Comparison of ENCODE assay signal across 30 cellular contexts in genomic region chr5:62614355-62614754, GRCh38. TPM values are rescaled to one million over a fixed set of nuclear protein-coding genes. Genes with fewer than 3 reads are reported as not detected.
"Had no signal": no experiment of that assay in that cellular context is flagged by ENCODE, and none has a peak within 500 bp of the region (broad histone marks: within the 10 kb centered on the region; RNA-seq: fewer than 3 reads in every experiment).

No MANE protein-coding gene starts in this region.

- H3K27me3 Mint-ChIP-seq: memory B cell; naive B cell; stimulated activated naive CD8-positive, alpha-beta T cell treated with anti-CD3 and anti-CD28 coated beads, Interleukin-15, amount 100 ng/mL, for 72 hours; type B pancreatic cell had no signal

- H3K36me3 ChIP-seq: neural progenitor cell, prostate gland, right atrium auricular region, thyroid gland had no signal

- DNase-seq: dorsolateral prefrontal cortex; effector CD4-positive, alpha-beta T cell; esophagus squamous epithelium; foreskin melanocyte; glutamatergic neuron; heart right ventricle; hypothalamus; kidney; mucosa of descending colon; naive B cell; nucleus accumbens; stimulated activated CD4-positive, alpha-beta T cell treated with anti-CD3 and anti-CD28 coated beads, Interleukin-12 subunit alpha, Interleukin-12 subunit beta, amount 100 ng/mL, for 4 hours; stimulated activated CD4-positive, alpha-beta T cell treated with anti-CD3 and anti-CD28 coated beads, Interleukin-1b, Interleukin-23, amount 100 ng/mL, for 48 hours; stimulated activated CD4-positive, alpha-beta T cell treated with anti-CD3 and anti-CD28 coated beads, Interleukin-4, amount 100 ng/mL, for 1 hour; stimulated activated CD8-positive, alpha-beta memory T cell treated with anti-CD3 and anti-CD28 coated beads, Interleukin-4, amount 100 ng/mL, for 48 hours; stimulated activated naive CD4-positive, alpha-beta T cell; stimulated activated naive CD8-positive, alpha-beta T cell treated with anti-CD3 and anti-CD28 coated beads, Interleukin-15, amount 100 ng/mL, for 72 hours; thyroid gland had no signal

- H3K4me1 Mint-ChIP-seq: memory B cell; mesothelial cell of epicardium; naive B cell; nephron; neural progenitor cell; stimulated activated naive CD8-positive, alpha-beta T cell treated with anti-CD3 and anti-CD28 coated beads, Interleukin-15, amount 100 ng/mL, for 72 hours had no signal

- H3K4me3 Mint-ChIP-seq: memory B cell; mesothelial cell of epicardium; nephron; neural progenitor cell; stimulated activated naive CD8-positive, alpha-beta T cell treated with anti-CD3 and anti-CD28 coated beads, Interleukin-15, amount 100 ng/mL, for 72 hours; type B pancreatic cell had no signal

- H3K4me3 ChIP-seq: dorsolateral prefrontal cortex, esophagus squamous epithelium, heart right ventricle, lung, mucosa of descending colon, neural progenitor cell, prostate gland, right atrium auricular region, smooth muscle cell, thyroid gland had no signal

- H3K9ac ChIP-seq: neural progenitor cell had no signal

- H3K9me3 ChIP-seq: esophagus squamous epithelium, mucosa of descending colon, prostate gland, right atrium auricular region, thyroid gland had no signal

- H3K27me3 ChIP-seq: dorsolateral prefrontal cortex, esophagus squamous epithelium, heart right ventricle, neural progenitor cell, right atrium auricular region, thyroid gland had no signal

- H3K27ac ChIP-seq: dorsolateral prefrontal cortex, esophagus squamous epithelium, heart right ventricle, neural progenitor cell, prostate gland, right atrium auricular region, thyroid gland had no signal

- H3K9me3 Mint-ChIP-seq: memory B cell; naive B cell; stimulated activated naive CD8-positive, alpha-beta T cell treated with anti-CD3 and anti-CD28 coated beads, Interleukin-15, amount 100 ng/mL, for 72 hours had no signal

- H3K27ac Mint-ChIP-seq: memory B cell, mesothelial cell of epicardium, nephron, neural progenitor cell, type B pancreatic cell had no signal

- ATAC-seq: heart right ventricle; left lobe of liver; mucosa of descending colon; sciatic nerve; stimulated activated naive CD8-positive, alpha-beta T cell treated with anti-CD3 and anti-CD28 coated beads, Interleukin-15, amount 100 ng/mL, for 72 hours had no signal

- H3K4me1 ChIP-seq: esophagus squamous epithelium, heart right ventricle, neural progenitor cell, prostate gland, right atrium auricular region, thyroid gland had no signal

- H3K4me2 ChIP-seq: neural progenitor cell, smooth muscle cell had no signal

RNA-seq across cellular contexts. Expression of gene LRRC70, which starts 35.7 kb away (rescaled TPM):
- total RNA-seq: epithelial cell of proximal tubule had no signal
